ENCODE assay signal across 8 cellular contexts in genomic region chr2:162244559-162245031, GRCh38. TPM values are rescaled to one million over a fixed set of nuclear protein-coding genes. Genes with fewer than 3 reads are reported as not detected.
DNase-seq lines count a peak whose midpoint lies in the region; ATAC-seq and TF ChIP-seq lines count a peak whose summit lies in the region.

No MANE protein-coding gene starts in this region.

- H3K79me1 ChIP-seq in trophoblast cell (ENCODE audit: low read length): peaks cover 22% of the 10 kb centered on the region

- H3K9me3 ChIP-seq in trophoblast cell (ENCODE audit: insufficient read depth, low read depth, low read length): no peaks in the 10 kb centered on the region

- no peak overlapping the region for H3K4ac ChIP-seq in trophoblast cell (ENCODE audit: low read depth, low read length)

- POLR2A ChIA-PET in BJ (lab: Charles Lee): no interaction called here

- H4K8ac ChIP-seq in trophoblast cell (ENCODE audit: low read depth, low read length): peak overlapping the region; percentile 63

- no peak for TF ChIP-seq CTCF in BJ (IDR thresholded peaks at IDR 0.05; ENCODE audit: insufficient read depth, low read depth, low read length)
- TF ChIP-seq CTCF in fibroblast of the aortic adventitia (IDR thresholded peaks at IDR 0.05; ENCODE audit: insufficient read depth, low read length): no peak

- peak overlapping the region; percentile 31 for H3K4me2 ChIP-seq in trophoblast cell (ENCODE audit: low read length)

- no peak for ATAC-seq in GM19467 (IDR thresholded peaks at IDR 0.05; ENCODE audit: unreplicated experiment)

- peaks cover 2 to 10% of the 10 kb centered on the region in 2 experiments for H3K4me1 ChIP-seq in trophoblast cell (ENCODE audit: control insufficient read depth in 1 of 2, insufficient read depth in 2 of 2, low read length in 2 of 2)

- H2BK5ac ChIP-seq in trophoblast cell (ENCODE audit: low read depth, low read length, poor library complexity): peak overlapping the region; percentile 90

- DNase-seq in BJ (ENCODE audit: low read depth): peak; percentile 94
- peak; percentile 10 for DNase-seq in SK-MEL-5 (ENCODE audit: low read depth, low spot score)
- DNase-seq in fibroblast of the aortic adventitia (ENCODE audit: low read depth): peak; percentile 93
- DNase-seq in trophoblast cell: peak; percentile 96 to 98
- no peak for DNase-seq in DMS153 (lab: John Stamatoyannopoulos, UW)
- no peak for DNase-seq in caudate nucleus (lab: John Stamatoyannopoulos, UW)
- DNase-seq in activated CD4-positive, alpha-beta T cell treated with anti-CD3 and anti-CD28 coated beads for 4 hours: no peak

- no peaks in the 10 kb centered on the region for H3K79me2 ChIP-seq in trophoblast cell (ENCODE audit: control insufficient read depth, insufficient read depth, low read length, poor library complexity)

- CTCF ChIA-PET in BJ (lab: Yijun Ruan, JAX): interaction anchor here (1.1 to 1.6 kb wide), 2 partner anchors 27 to 51 kb away, joined by 3 read pairs; no protein-coding TSS in a partner anchor

- in situ Hi-C loops in SK-MEL-5 (cut with HindIII; ENCODE audit: low pct_unique_long_range_greater_than_20kb, low sequenced_read_pairs): no loop called here

- H3K23ac ChIP-seq in trophoblast cell (ENCODE audit: low read length): no peak overlapping the region

- peak overlapping the region; percentile 94 for H4K91ac ChIP-seq in trophoblast cell (ENCODE audit: low read depth, low read length)

- no peak overlapping the region for H3K18ac ChIP-seq in trophoblast cell (ENCODE audit: low read length)

- 0 out of 2 replicates have a peak, but pooled peaks cover 2% of the 10 kb centered on the region for H3K36me3 ChIP-seq in BJ (ENCODE audit: control insufficient read depth, insufficient read depth, low read length)
- H3K36me3 ChIP-seq in trophoblast cell (ENCODE audit: control insufficient read depth in 1 of 2, insufficient read depth in 2 of 2, low read length in 2 of 2): no peaks in the 10 kb centered on the region

- H3K4me3 ChIP-seq in BJ (ENCODE audit: low read depth, low read length): no peak overlapping the region
- H3K4me3 ChIP-seq in fibroblast of the aortic adventitia (ENCODE audit: low read depth, low read length): peak overlapping the region; percentile 6
- no peak overlapping the region for H3K4me3 ChIP-seq in trophoblast cell (ENCODE audit: low read depth, low read length)

- no peak overlapping the region for H3K9ac ChIP-seq in trophoblast cell (ENCODE audit: low read length)

- H2BK120ac ChIP-seq in trophoblast cell (ENCODE audit: insufficient read depth, low read length, poor library complexity): peak overlapping the region; percentile 94

- no peak overlapping the region for H2AFZ ChIP-seq in trophoblast cell (ENCODE audit: insufficient read depth, low read length, poor library complexity)

- WGBS in trophoblast cell (ENCODE audit: extremely low coverage, insufficient coverage, insufficient read length): no CpG with 5 or more reads among the region's 2 CpGs

- no peak overlapping the region for H2AK5ac ChIP-seq in trophoblast cell (ENCODE audit: low read length)

- no peaks in the 10 kb centered on the region for H3K27me3 ChIP-seq in BJ (ENCODE audit: control insufficient read depth, insufficient read depth, low read length)
- H3K27me3 ChIP-seq in trophoblast cell (ENCODE audit: insufficient read depth, low read length): no peaks in the 10 kb centered on the region

- H2BK12ac ChIP-seq in trophoblast cell (ENCODE audit: low read length): peak overlapping the region; percentile 69

- H3K27ac ChIP-seq in trophoblast cell (ENCODE audit: low read depth, low read length) (peak overlapping the region; percentile 100), caudate nucleus (ENCODE audit: low read depth, low read length) (no peak overlapping the region)

- H3K14ac ChIP-seq in trophoblast cell (ENCODE audit: low read length): peak overlapping the region; percentile 87

- no peak overlapping the region for H4K12ac ChIP-seq in trophoblast cell (ENCODE audit: low read depth, low read length)

RNA-seq across cellular contexts. Expression of gene FAP, which starts 1.4 kb away (rescaled TPM):
- 135 and 263 TPM in 2 replicates for polyA plus RNA-seq in BJ (2011; rRNA removed)
- polyA minus RNA-seq in BJ (2011; rRNA and poly(A)+ RNA removed): 80.1 and 88.5 TPM in 2 replicates
- total RNA-seq in SK-MEL-5 (2014; rRNA removed; shearing (Covaris generic)): 0.37 and 2.3 TPM in 2 replicates
- 0.16 and 0.29 TPM in 2 replicates for polyA plus RNA-seq in SK-MEL-5 (2015; cell fraction: cytosol; rRNA removed)
- polyA plus RNA-seq in SK-MEL-5 (2015; cell fraction: nucleus; rRNA removed): 3.6 and 4.8 TPM in 2 replicates
- 150 and 228 TPM in 2 replicates for total RNA-seq in fibroblast of the aortic adventitia (ENCODE audit: low replicate concordance)
- polyA plus RNA-seq in trophoblast cell (2013): 3.1 and 4.1 TPM in 2 replicates

Comparison
In these comparisons a context has a peak if more than half of its experiments do, and no peak if none do; other contexts are left out.
1. DNase-seq: peak in BJ (single experiment), SK-MEL-5 (single experiment), fibroblast of the aortic adventitia (single experiment) and trophoblast cell (2 of 2); none in DMS153 (single experiment), caudate nucleus (0 of 61) and activated CD4-positive, alpha-beta T cell treated with anti-CD3 and anti-CD28 coated beads for 4 hours (0 of 2).
2. RNA of gene FAP, which starts 1.4 kb away (total RNA-seq): 150 to 228 TPM in fibroblast of the aortic adventitia; 0.37 to 2.3 TPM in SK-MEL-5; every median in the first group is over 10 times any median in the second.